Comparison of ENCODE assay signal across 18 cellular contexts in the genomic region with DNA sequence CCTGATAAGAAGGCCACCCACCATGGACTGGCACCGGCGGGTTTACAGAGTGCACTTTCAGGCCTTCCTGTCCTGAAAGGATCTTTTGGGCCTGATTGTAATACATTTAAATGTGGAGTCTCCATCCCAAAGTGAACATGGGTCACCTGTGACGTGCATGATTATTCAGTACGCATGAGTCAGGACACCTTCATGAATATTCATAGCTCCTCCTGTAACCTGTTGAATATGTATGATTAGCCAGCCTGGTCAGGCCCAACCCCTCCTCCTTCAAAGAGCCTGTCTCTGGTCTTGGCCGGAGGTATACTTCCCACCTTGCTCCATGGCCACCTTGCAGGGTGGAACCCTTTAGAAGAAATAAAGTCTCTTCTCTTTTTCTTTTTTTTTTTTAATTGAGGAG.
"Had no signal": no experiment of that assay in that cellular context is flagged by ENCODE, and none has a peak within 500 bp of the region (broad histone marks: within the 10 kb centered on the region; RNA-seq: fewer than 3 reads in every experiment).

No MANE protein-coding gene starts in this region.

- H3K4me3 ChIP-seq: esophagus squamous epithelium, heart left ventricle, spleen, stomach, thoracic aorta, transverse colon had no signal

- ATAC-seq: effector memory CD8-positive, alpha-beta T cell; heart left ventricle; naive thymus-derived CD4-positive, alpha-beta T cell; sciatic nerve had no signal

- H3K27ac ChIP-seq: esophagus squamous epithelium, heart left ventricle, spleen, stomach, thoracic aorta, transverse colon had no signal

- H3K4me1 Mint-ChIP-seq: naive thymus-derived CD4-positive, alpha-beta T cell; nephron progenitor cell had no signal

- H3K4me1 ChIP-seq: heart left ventricle, spleen had no signal

- H3K36me3 Mint-ChIP-seq: naive thymus-derived CD4-positive, alpha-beta T cell had no signal

- H3K9me3 ChIP-seq: thoracic aorta, transverse colon had no signal

- H3K9me3 Mint-ChIP-seq: dendritic cell treated with granulocyte-macrophage colony-stimulating factor and Interleukin-4, amounts not matched to agents 40 ng/mL and 50 ng/mL, for 4 days; effector memory CD8-positive, alpha-beta T cell; nephron progenitor cell had no signal

- H3K27ac Mint-ChIP-seq: dendritic cell treated with granulocyte-macrophage colony-stimulating factor and Interleukin-4, amounts not matched to agents 40 ng/mL and 50 ng/mL, for 4 days; effector memory CD8-positive, alpha-beta T cell; nephron progenitor cell had no signal

- H3K4me3 Mint-ChIP-seq: dendritic cell treated with granulocyte-macrophage colony-stimulating factor and Interleukin-4, amounts not matched to agents 40 ng/mL and 50 ng/mL, for 4 days; effector memory CD8-positive, alpha-beta T cell; naive thymus-derived CD4-positive, alpha-beta T cell; nephron progenitor cell had no signal

- H3K36me3 ChIP-seq: esophagus squamous epithelium, heart left ventricle, spleen, stomach, thoracic aorta, transverse colon had no signal

- DNase-seq: effector memory CD8-positive, alpha-beta T cell; esophagus squamous epithelium; foreskin fibroblast; heart left ventricle; hippocampal formation; kidney glomerular epithelial cell; naive thymus-derived CD4-positive, alpha-beta T cell; nephron progenitor cell; spleen; stimulated activated CD4-positive, alpha-beta T cell treated with anti-CD3 and anti-CD28 coated beads, Interleukin-2, amount 100 ng/mL, for 24 hours; stimulated activated CD4-positive, alpha-beta T cell treated with anti-CD3 and anti-CD28 coated beads, Interleukin-4, amount 100 ng/mL, for 4 hours; stimulated activated naive CD4-positive, alpha-beta T cell; stomach; substantia nigra; transverse colon had no signal
